ENCODE assay signal across 24 cellular contexts in genomic region chr5:107422494-107422893, GRCh38.
A peak's percentile ranks its signal among the peaks of the same experiment; 100 is the strongest.
DNase-seq lines count a peak whose midpoint lies in the region; ATAC-seq, FAIRE-seq and TF ChIP-seq lines count a peak whose summit lies in the region.
"Had no signal": no experiment of that assay in that cellular context is flagged by ENCODE, and none has a peak within 500 bp of the region (broad histone marks: within the 10 kb centered on the region; RNA-seq: fewer than 3 reads in every experiment).

No MANE protein-coding gene starts in this region.

- H3K4me3 ChIP-seq in right atrium auricular region (no peak overlapping the region), H1 (ENCODE audit: extremely low read depth in 1 of 4, insufficient read depth in 2 of 4, low read depth in 3 of 4, low read length in 4 of 4) (no peak overlapping the region)
- H3K4me3 ChIP-seq: adrenal gland, BLaER1, suprapubic skin had no signal

- H2BK20ac ChIP-seq in H1 (ENCODE audit: low read length): no peak overlapping the region

- no peak overlapping the region for H4K91ac ChIP-seq in H1 (replicated peaks; ENCODE audit: insufficient read length, low read length)

- H3K14ac ChIP-seq in H1 (ENCODE audit: insufficient read length): no peak overlapping the region

- no peak overlapping the region for H2BK5ac ChIP-seq in H1 (ENCODE audit: low read depth, low read length)

- no peak overlapping the region for H4K5ac ChIP-seq in H1 (ENCODE audit: insufficient read length, low read depth, low read length)

- H3K9ac ChIP-seq in H1 (replicated peaks in 1 of 4; ENCODE audit: extremely low read depth in 1 of 4, low read depth in 3 of 4, low read length in 3 of 4): no peak overlapping the region
- H3K9ac ChIP-seq: BLaER1 had no signal

- H3K4ac ChIP-seq in H1 (replicated peaks; ENCODE audit: insufficient read length, low read depth, low read length): no peak overlapping the region

- H3K23me2 ChIP-seq in H1 (ENCODE audit: low read depth, low read length): no peaks in the 10 kb centered on the region

- H3K4me2 ChIP-seq in H1 (ENCODE audit: insufficient read depth in 1 of 2, low read depth in 2 of 2, low read length in 2 of 2): no peak overlapping the region
- H3K4me2 ChIP-seq: BLaER1 had no signal

- intact Hi-C loops in Right ventricle myocardium inferior (cut with DNase I): no loop called here

- DNase-seq in Right ventricle myocardium inferior (ENCODE audit: missing footprints): no peak
- no peak for DNase-seq in right atrium auricular region (ENCODE audit: low spot score)
- no peak for DNase-seq in H1 (ENCODE audit: low read depth in 1 of 2, low spot score in 2 of 2)
- DNase-seq in GM19239 (ENCODE audit: insufficient read length, low spot score): no peak
- DNase-seq in NCI-H1694 treated with DMSO at 0.1 percent for 48 hours (lab: John Stamatoyannopoulos, UW): no peak
- DNase-seq: activated CD4-positive, alpha-beta T cell treated with anti-CD3 and anti-CD28 coated beads, Interleukin-2, amount 50 U/mL, for 48 hours; activated T-cell treated with anti-CD3 and anti-CD28 coated beads for 4 hours; adrenal gland; Caco-2; head of caudate nucleus; Karpas-422; naive B cell; NCI-H1092 treated with DMSO at 0.1 percent for 48 hours; NCI-H2171 treated with DMSO at 0.1 percent for 48 hours; NCI-H526 treated with DMSO at 0.1 percent for 48 hours had no signal

- ATAC-seq in Right ventricle myocardium inferior (peak; percentile 39), HG02798 (IDR thresholded peaks at IDR 0.05; ENCODE audit: poor library complexity, unreplicated experiment) (peak; percentile 39), GM18517 (IDR thresholded peaks at IDR 0.05; ENCODE audit: unreplicated experiment) (no peak)

- H3K27me3 Mint-ChIP-seq in nephron (ENCODE audit: low read depth): no peaks in the 10 kb centered on the region

- WGBS in H1 (ENCODE audit: extremely low coverage in 1 of 2, insufficient coverage in 1 of 2, insufficient read length in 1 of 2, insufficient replicate concordance in 2 of 2, low coverage in 1 of 2, low lambda C conversion rate in 2 of 2, missing lambda C conversion rate in 1 of 2), 2 experiments: 76% methylated on average over 4 of the region's 4 CpGs; no CpG with 5 or more reads in 1 of the 2 experiments

- H3K27me3 ChIP-seq in right atrium auricular region (no peaks in the 10 kb centered on the region), H1 (replicated peaks in 1 of 4; ENCODE audit: control insufficient read depth in 3 of 4, extremely low read depth in 1 of 4, insufficient read depth in 3 of 4, low read length in 3 of 4) (no peaks in the 10 kb centered on the region)
- H3K27me3 ChIP-seq: adrenal gland, BLaER1, suprapubic skin had no signal

- no peak for TF ChIP-seq RAD21 in H1 (IDR thresholded peaks at IDR 0.05 in 1 of 2, conservative IDR thresholded peaks at IDR 0.05 in 1 of 2; ENCODE audit: low read depth in 2 of 2, low read length in 2 of 2)

- peaks cover 30% of the 10 kb centered on the region for H3K36me3 Mint-ChIP-seq in nephron (ENCODE audit: low read depth)
- H3K36me3 Mint-ChIP-seq: naive B cell had no signal

- no peak overlapping the region for H3K4me3 Mint-ChIP-seq in nephron
- H3K4me3 Mint-ChIP-seq: naive B cell; T-helper 1 cell treated with Interleukin-12 subunit alpha and Interleukin-12 subunit beta and Interleukin-4 antibody, amounts not matched to agents 30 μg/mL and 1 μg/mL, for 36 hours had no signal

- no peak overlapping the region for H3K23ac ChIP-seq in H1 (ENCODE audit: insufficient read length)

- no peak overlapping the region for H2AFZ ChIP-seq in H1 (ENCODE audit: low read length)

- H2AK5ac ChIP-seq in H1 (ENCODE audit: low read depth, low read length): peak overlapping the region; percentile 85

- CTCF ChIA-PET in H1 (lab: Charles Lee; ENCODE audit: partially characterized antibody): interaction anchor here (0.5 kb wide), 1 partner anchor 66 kb away, joined by 3 read pairs; no protein-coding TSS in a partner anchor

- no peak for TF ChIP-seq EP300 in H1 (IDR thresholded peaks at IDR 0.05; ENCODE audit: borderline replicate concordance in 1 of 2, low read depth in 2 of 2, low read length in 2 of 2)

- no peak for FAIRE-seq in H1 (lab: Jason Lieb, UNC)
- FAIRE-seq in GM19239 (lab: Jason Lieb, UNC): no peak
- FAIRE-seq: bronchial epithelial cell, urothelium cell line had no signal

- H3K18ac ChIP-seq in H1 (ENCODE audit: extremely low read depth, low read length): no peak overlapping the region

- H3K4me1 Mint-ChIP-seq in nephron: peaks cover 14% of the 10 kb centered on the region
- H3K4me1 Mint-ChIP-seq: naive B cell had no signal

- H3K9me3 Mint-ChIP-seq in nephron: no peaks in the 10 kb centered on the region
- H3K9me3 Mint-ChIP-seq: naive B cell; T-helper 1 cell treated with Interleukin-12 subunit alpha and Interleukin-12 subunit beta and Interleukin-4 antibody, amounts not matched to agents 30 μg/mL and 1 μg/mL, for 36 hours had no signal

- H3K79me2 ChIP-seq in H1 (ENCODE audit: control insufficient read depth in 1 of 2, insufficient read depth in 2 of 2, low read length in 2 of 2): no peaks in the 10 kb centered on the region

- H3K36me3 ChIP-seq in right atrium auricular region (no peaks in the 10 kb centered on the region), H1 (ENCODE audit: control insufficient read depth in 2 of 4, insufficient read depth in 4 of 4, low read length in 3 of 4) (peaks cover 0 to 10% (median 0%) of the 10 kb centered on the region in 4 experiments; a peak in 1 of 8 replicates)
- H3K36me3 ChIP-seq: adrenal gland, BLaER1, suprapubic skin had no signal

- H4K20me1 ChIP-seq in H1 (replicated peaks in 1 of 2; ENCODE audit: control insufficient read depth in 1 of 2, insufficient read depth in 2 of 2, low read length in 2 of 2): no peaks in the 10 kb centered on the region
- H4K20me1 ChIP-seq: BLaER1 had no signal

- no peak overlapping the region for H3K56ac ChIP-seq in H1 (replicated peaks; ENCODE audit: insufficient read length, low read depth, low read length)

- H3K27ac Mint-ChIP-seq in nephron: peak overlapping the region in 2 of 3 experiments; percentile 4 to 65
- H3K27ac Mint-ChIP-seq: T-helper 1 cell treated with Interleukin-12 subunit alpha and Interleukin-12 subunit beta and Interleukin-4 antibody, amounts not matched to agents 30 μg/mL and 1 μg/mL, for 36 hours had no signal

- TF ChIP-seq CTCF in right atrium auricular region (IDR thresholded peaks at IDR 0.05): no peak
- no peak for TF ChIP-seq CTCF in H1 (IDR thresholded peaks at IDR 0.05; ENCODE audit: control extremely low read depth in 1 of 3, insufficient read depth in 1 of 3, low read depth in 1 of 3, low read length in 3 of 3)
- no peak for TF ChIP-seq CTCF in nephron (IDR thresholded peaks at IDR 0.05; ENCODE audit: unreplicated experiment in 3 of 3)

- H3K9me3 ChIP-seq in right atrium auricular region (no peaks in the 10 kb centered on the region), H1 (ENCODE audit: insufficient read depth in 2 of 2, low read depth in 1 of 2, low read length in 1 of 2) (no peaks in the 10 kb centered on the region)
- H3K9me3 ChIP-seq: adrenal gland, BLaER1, Caco-2, suprapubic skin had no signal

- H3K27ac ChIP-seq in right atrium auricular region: no peak overlapping the region
- no peak overlapping the region for H3K27ac ChIP-seq in H1 (ENCODE audit: low read depth, low read length)
- H3K27ac ChIP-seq: adrenal gland, BLaER1, suprapubic skin, VCaP had no signal

- peaks cover 0 to 16% of the 10 kb centered on the region in 2 donors for H3K4me1 ChIP-seq in right atrium auricular region
- no peaks in the 10 kb centered on the region for H3K4me1 ChIP-seq in H1 (replicated peaks in 1 of 4; ENCODE audit: control insufficient read depth in 3 of 4, insufficient read depth in 4 of 4, low read length in 3 of 4)
- H3K4me1 ChIP-seq: BLaER1 had no signal

- H2BK12ac ChIP-seq in H1 (ENCODE audit: low read depth, low read length): no peak overlapping the region

- no peaks in the 10 kb centered on the region for H3K79me1 ChIP-seq in H1 (ENCODE audit: low read depth, low read length)

- H2BK15ac ChIP-seq in H1 (ENCODE audit: low read length): peak overlapping the region; percentile 9; the same call in 1 of the 2 replicates

- TF ChIP-seq POLR2A in H1 (IDR thresholded peaks at IDR 0.05; ENCODE audit: control extremely low read depth in 1 of 2, low read depth in 2 of 2, low read length in 2 of 2): no peak

- H2BK120ac ChIP-seq in H1 (replicated peaks; ENCODE audit: low read depth, low read length): no peak overlapping the region

- POLR2A ChIA-PET in H1 (lab: Charles Lee; ENCODE audit: partially characterized antibody): no interaction called here

- no peak overlapping the region for H4K8ac ChIP-seq in H1 (ENCODE audit: extremely low read depth, insufficient read depth, low read length)

TF ChIP-seq in H1, 55 proteins besides CTCF, POLR2A, EP300 and RAD21 (continues in another document):
- TF ChIP-seq SIN3A (conservative IDR thresholded peaks at IDR 0.05 in 1 of 2, IDR thresholded peaks at IDR 0.05 in 1 of 2; ENCODE audit: low read depth in 1 of 2, low read length in 2 of 2): no peak
- TF ChIP-seq RFX5 (IDR thresholded peaks at IDR 0.05; ENCODE audit: borderline replicate concordance, low read depth, low read length): no peak
- TF ChIP-seq GABPA (IDR thresholded peaks at IDR 0.05; ENCODE audit: borderline replicate concordance, insufficient read depth, low read length): no peak
- TF ChIP-seq, protein P1, sequence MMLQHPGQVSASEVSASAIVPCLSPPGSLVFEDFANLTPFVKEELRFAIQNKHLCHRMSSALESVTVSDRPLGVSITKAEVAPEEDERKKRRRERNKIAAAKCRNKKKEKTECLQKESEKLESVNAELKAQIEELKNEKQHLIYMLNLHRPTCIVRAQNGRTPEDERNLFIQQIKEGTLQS (IDR thresholded peaks at IDR 0.05; ENCODE audit: insufficient read depth, low read depth, low read length): no peak
- no peak for TF ChIP-seq EZH2 (IDR thresholded peaks at IDR 0.05; ENCODE audit: low read depth, low read length, severe bottlenecking)
- TF ChIP-seq BRCA1 (IDR thresholded peaks at IDR 0.05; ENCODE audit: low read depth, low read length): no peak
- TF ChIP-seq CBX8 (IDR thresholded peaks at IDR 0.05; ENCODE audit: borderline replicate concordance, low read depth, low read length): no peak
- no peak for TF ChIP-seq SP1 (IDR thresholded peaks at IDR 0.05; ENCODE audit: low read depth, low read length)
- TF ChIP-seq HDAC2 (IDR thresholded peaks at IDR 0.05; ENCODE audit: borderline replicate concordance in 1 of 2, low read depth in 2 of 2, low read length in 2 of 2): no peak
- no peak for TF ChIP-seq ZNF274 (IDR thresholded peaks at IDR 0.05; ENCODE audit: borderline replicate concordance, extremely low read depth, low read length)
- no peak for TF ChIP-seq KDM5A (IDR thresholded peaks at IDR 0.05; ENCODE audit: low read length)
- no peak for TF ChIP-seq TAF1 (IDR thresholded peaks at IDR 0.05; ENCODE audit: low read depth, low read length)
- no peak for TF ChIP-seq RBBP5 (IDR thresholded peaks at IDR 0.05; ENCODE audit: borderline replicate concordance, low read depth, low read length)
- TF ChIP-seq PHF8 (conservative IDR thresholded peaks at IDR 0.05; ENCODE audit: low read depth, low read length): no peak
